8 cellular contexts compared by ENCODE assay signal in the genomic region with DNA sequence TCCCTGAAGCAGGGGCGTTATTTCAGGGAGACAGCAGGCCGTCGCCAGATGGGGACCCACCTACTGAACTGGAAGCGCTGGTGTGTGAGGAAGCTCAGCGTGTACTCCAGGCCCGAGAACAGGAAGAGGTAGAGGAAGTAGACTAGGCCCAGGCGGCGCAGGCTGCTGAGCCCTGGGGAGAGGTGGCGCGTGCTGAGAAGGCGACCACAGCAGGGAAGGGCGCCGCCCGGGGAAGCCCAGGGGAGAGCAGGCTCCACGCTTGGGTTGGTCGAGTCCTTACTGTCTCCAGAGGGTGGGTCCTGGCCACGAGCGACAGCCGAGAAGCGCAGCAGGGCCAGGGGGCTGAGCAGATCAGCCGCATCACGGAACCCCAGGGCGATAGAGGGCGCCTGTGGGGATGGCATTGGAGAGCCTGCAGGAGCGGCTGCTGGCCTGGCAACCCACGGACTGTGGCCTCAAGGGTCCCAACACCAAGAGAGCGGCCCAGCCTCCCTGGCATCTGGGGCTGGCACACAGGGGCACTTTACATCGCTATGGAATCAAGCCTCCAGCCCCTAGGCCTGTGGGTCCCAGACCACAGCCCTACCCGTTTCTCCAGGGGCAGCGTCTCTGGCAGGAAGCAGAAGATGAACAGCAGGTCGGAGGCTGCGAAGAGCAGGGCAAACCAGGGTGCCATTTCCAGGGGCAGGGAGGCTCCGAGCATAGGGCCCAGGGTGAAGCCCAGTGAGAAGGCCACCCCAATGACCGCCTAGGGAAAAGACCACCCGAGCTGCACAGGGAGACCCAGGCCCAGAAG. TPM values are rescaled to one million over a fixed set of nuclear protein-coding genes. Genes with fewer than 3 reads are reported as not detected.
DNase-seq lines count a peak whose midpoint lies in the region; ATAC-seq and TF ChIP-seq lines count a peak whose summit lies in the region.

No MANE protein-coding gene starts in this region.

- no peaks in the 10 kb centered on the region for H3K27me3 ChIP-seq in HL-60 (ENCODE audit: insufficient read depth, poor library complexity, severe bottlenecking)
- no peaks in the 10 kb centered on the region for H3K27me3 ChIP-seq in heart right ventricle

- TF ChIP-seq CTCF in HL-60 (IDR thresholded peaks at IDR 0.05; ENCODE audit: insufficient read depth, low read length) (peak; percentile 16), heart right ventricle (IDR thresholded peaks at IDR 0.05) (peak in 5 of 9 donors; percentile 8 to 33 (median 21)), foreskin fibroblast (IDR thresholded peaks at IDR 0.05; ENCODE audit: low read depth, low read length) (no peak)

- ATAC-seq in heart right ventricle = peak in 7 of 8 donors; percentile 23 to 72 (median 50)
- no peak for ATAC-seq in GM21717 (IDR thresholded peaks at IDR 0.05; ENCODE audit: unreplicated experiment)

- H3K27ac ChIP-seq in HL-60 (replicated peaks) (peak overlapping the region; percentile 99), heart right ventricle (peak overlapping the region; percentile 40 to 95 (median 84))

- peaks cover 0 to 52% (median 37%) of the 10 kb centered on the region in 9 donors for H3K36me3 ChIP-seq in heart right ventricle

- intact Hi-C loops in heart right ventricle (cut with DNase I) = loop anchor here in 7 of 10 donors (5.0 to 10.0 kb wide), 6 partner anchors 70 to 177 kb away; a partner anchor contains a TSS

- no peaks in the 10 kb centered on the region for H3K9me3 ChIP-seq in heart right ventricle

- peak; percentile 70 for DNase-seq in stimulated activated CD4-positive, alpha-beta T cell treated with anti-CD3 and anti-CD28 coated beads, Interleukin-15, amount 100 ng/mL, for 24 hours
- DNase-seq in stimulated activated CD4-positive, alpha-beta T cell treated with anti-CD3 and anti-CD28 coated beads, Interleukin-12 subunit alpha, Interleukin-12 subunit beta, amount 100 ng/mL, for 4 hours = no peak
- DNase-seq in HL-60 (ENCODE audit: low read depth in 1 of 2, low spot score in 1 of 2) (peak; percentile 86 to 96), heart right ventricle (peak; percentile 65 to 69), foreskin fibroblast (no peak)
- DNase-seq in activated T-cell treated with anti-CD3 and anti-CD28 coated beads, Interleukin-2, amount 50 U/mL, for 1 hour = peak; percentile 64
- DNase-seq in stimulated activated naive CD4-positive, alpha-beta T cell (lab: John Stamatoyannopoulos, UW) = peak in 5 of 6 experiments; percentile 21 to 60 (median 38)

- 61 to 70% methylated on average over 34 to 35 of the region's 35 CpGs for WGBS in heart right ventricle, 2 donors

- H3K4me1 ChIP-seq in heart right ventricle = peaks cover 7 to 56% (median 52%) of the 10 kb centered on the region in 9 donors

- H3K4me3 ChIP-seq in HL-60 (replicated peaks; ENCODE audit: insufficient read depth, low read length) (peak overlapping the region; percentile 75), heart right ventricle (peak overlapping the region in 4 of 10 donors; percentile 14 to 97 (median 21)), foreskin fibroblast (ENCODE audit: low read depth in 1 of 2, low read length in 2 of 2) (no peak overlapping the region)

RNA-seq across cellular contexts. Expression of a gene that starts 31.2 kb away (rescaled TPM):
- total RNA-seq in heart right ventricle = 10 to 100 TPM; 12.4 to 24.0 (median 17.3) TPM
- 10 to 100 TPM; 12.5 to 19.1 TPM for polyA plus RNA-seq in heart right ventricle

RNA-seq across cellular contexts. Expression of a gene that starts 31.4 kb away (rescaled TPM):
- 10 to 100 TPM in 6 of 10 donors, 1 to 10 TPM in 4; 6.2 to 13.4 (median 10.3) TPM for total RNA-seq in heart right ventricle
- polyA plus RNA-seq in heart right ventricle = 10 to 100 TPM in 1 of 2 donors, 1 to 10 TPM in 1; 4.7 to 24.5 TPM

Comparison
In these comparisons a context has a peak if more than half of its experiments do, and no peak if none do; other contexts are left out.
1. DNase-seq: peak in stimulated activated CD4-positive, alpha-beta T cell treated with anti-CD3 and anti-CD28 coated beads, Interleukin-15, amount 100 ng/mL, for 24 hours (single experiment), HL-60 (2 of 2), activated T-cell treated with anti-CD3 and anti-CD28 coated beads, Interleukin-2, amount 50 U/mL, for 1 hour (single experiment), heart right ventricle (2 of 2) and stimulated activated naive CD4-positive, alpha-beta T cell (5 of 6); none in stimulated activated CD4-positive, alpha-beta T cell treated with anti-CD3 and anti-CD28 coated beads, Interleukin-12 subunit alpha, Interleukin-12 subunit beta, amount 100 ng/mL, for 4 hours (single experiment) and foreskin fibroblast (0 of 2).